ENCODE assay signal across 30 cellular contexts in the genomic region with DNA sequence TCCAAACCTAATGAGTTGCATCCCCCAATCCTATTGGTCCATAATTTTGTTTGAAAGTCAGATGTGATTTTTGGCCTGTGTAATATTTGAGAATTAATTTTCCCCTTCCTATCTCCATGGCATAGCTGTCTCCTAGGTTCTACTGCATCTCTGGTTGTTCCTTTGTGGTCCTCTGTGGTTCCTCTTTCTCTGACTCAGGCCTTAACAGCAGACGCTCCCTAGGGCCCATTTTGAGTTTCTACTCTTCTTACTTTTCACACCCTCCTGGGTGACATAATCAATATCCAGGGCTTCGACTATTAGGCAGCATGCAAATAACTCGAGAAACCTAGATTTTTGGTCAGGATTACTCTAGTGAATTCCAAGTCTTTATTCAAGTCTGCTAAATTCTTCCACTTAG.
"Had no signal": no experiment of that assay in that cellular context is flagged by ENCODE, and none has a peak within 500 bp of the region (broad histone marks: within the 10 kb centered on the region; RNA-seq: fewer than 3 reads in every experiment).

No MANE protein-coding gene starts in this region.

- DNase-seq: activated CD4-positive, alpha-beta memory T cell treated with anti-CD3 and anti-CD28 coated beads for 36 hours; activated CD4-positive, alpha-beta T cell treated with anti-CD3 and anti-CD28 coated beads for 36 hours; activated CD4-positive, alpha-beta T cell treated with anti-CD3 and anti-CD28 coated beads, Interleukin-2, amount 10 ng/mL, durations not matched to agents 24 days and 14 days; activated CD4-positive, CD25-positive, alpha-beta regulatory T cell; activated CD4-positive, CD25-positive, alpha-beta regulatory T cell treated with anti-CD3 and anti-CD28 coated beads, Interleukin-2, amount 50 U/mL, for 72 hours; activated CD8-positive, alpha-beta memory T cell treated with anti-CD3 and anti-CD28 coated beads, Interleukin-2, amount 10 ng/mL, durations not matched to agents 7 days and 5 days; activated CD8-positive, alpha-beta memory T cell treated with anti-CD3 and anti-CD28 coated beads, Interleukin-2, amount 50 U/mL, for 4 hours; activated CD8-positive, alpha-beta T cell treated with anti-CD3 and anti-CD28 coated beads, Interleukin-2, amount 10 ng/mL, durations not matched to agents 7 days and 5 days; activated effector memory CD4-positive, alpha-beta T cell treated with anti-CD3 and anti-CD28 coated beads, Interleukin-2, amount 50 U/mL, for 16 hours; activated naive CD4-positive, alpha-beta T cell treated with anti-CD3 and anti-CD28 coated beads for 36 hours; activated naive CD8-positive, alpha-beta T cell treated with anti-CD3 and anti-CD28 coated beads for 36 hours; activated naive CD8-positive, alpha-beta T cell treated with anti-CD3 and anti-CD28 coated beads, Interleukin-2, amount 50 U/mL, for 24 hours; activated T-cell treated with anti-CD3 and anti-CD28 coated beads, Interleukin-2, amount 50 U/mL, for 1 hour; activated T-cell treated with anti-CD3 and anti-CD28 coated beads, Interleukin-2, amount 50 U/mL, for 48 hours; adrenal gland; amygdala; aorta; body of pancreas; caudate nucleus; cortex of kidney; dermis blood vessel endothelial cell; effector CD4-positive, alpha-beta T cell; effector memory CD8-positive, alpha-beta T cell; erythroblast; foreskin keratinocyte; gastrocnemius medialis; glutamatergic neuron; heart left ventricle; T-helper 17 cell; T1000 had no signal

- ATAC-seq: activated CD4-positive, alpha-beta T cell treated with anti-CD3 and anti-CD28 coated beads for 36 hours; activated CD8-positive, alpha-beta memory T cell treated with anti-CD3 and anti-CD28 coated beads, Interleukin-2, amount 10 ng/mL, durations not matched to agents 7 days and 5 days; activated CD8-positive, alpha-beta T cell treated with anti-CD3 and anti-CD28 coated beads, Interleukin-2, amount 10 ng/mL, durations not matched to agents 7 days and 5 days; activated naive CD8-positive, alpha-beta T cell treated with anti-CD3 and anti-CD28 coated beads, Interleukin-2, amount 50 U/mL, for 24 hours; body of pancreas; effector memory CD8-positive, alpha-beta T cell; foreskin keratinocyte; gastrocnemius medialis; heart left ventricle; T-helper 17 cell had no signal
